ENCODE assay signal across 17 cellular contexts in genomic region chr2:12441750-12442626, GRCh38.
DNase-seq lines count a peak whose midpoint lies in the region; ATAC-seq and TF ChIP-seq lines count a peak whose summit lies in the region.
"Had no signal": no experiment of that assay in that cellular context is flagged by ENCODE, and none has a peak within 500 bp of the region (broad histone marks: within the 10 kb centered on the region; RNA-seq: fewer than 3 reads in every experiment).

No MANE protein-coding gene starts in this region.

- H4K20me1 ChIP-seq in smooth muscle cell (ENCODE audit: low read depth) = no peaks in the 10 kb centered on the region

- peak; percentile 37 for DNase-seq in SKM-1 treated with dmso at 0.1 percent for 144 hours (lab: John Stamatoyannopoulos, UW; ENCODE audit: unreplicated experiment)
- DNase-seq in SKM-1 (lab: John Stamatoyannopoulos, UW; ENCODE audit: unreplicated experiment) = no peak
- peak; percentile 60 for DNase-seq in RPMI7951 (ENCODE audit: low read depth)
- no peak for DNase-seq in effector memory CD8-positive, alpha-beta T cell
- no peak for DNase-seq in smooth muscle cell (lab: John Stamatoyannopoulos, UW; ENCODE audit: unreplicated experiment)
- no peak for DNase-seq in COLO668 (lab: John Stamatoyannopoulos, UW; ENCODE audit: unreplicated experiment)
- DNase-seq in endodermal cell = no peak
- no peak for DNase-seq in DMS79 (lab: John Stamatoyannopoulos, UW)
- DNase-seq: 8988T; activated CD8-positive, alpha-beta T cell treated with anti-CD3 and anti-CD28 coated beads for 36 hours; C1 segment of cervical spinal cord; dorsolateral prefrontal cortex; hippocampal formation; naive thymus-derived CD8-positive, alpha-beta T cell; NCI-H2081; NCI-H69 had no signal

- H3K4me2 ChIP-seq in smooth muscle cell = peak overlapping the region; percentile 8

- TF ChIP-seq CTCF in smooth muscle cell (IDR thresholded peaks at IDR 0.05; ENCODE audit: borderline replicate concordance, insufficient read depth, poor library complexity, severe bottlenecking) = no peak
- TF ChIP-seq CTCF in endodermal cell (conservative IDR thresholded peaks at IDR 0.05) = no peak

- no peaks in the 10 kb centered on the region for H3K9me3 ChIP-seq in smooth muscle cell (replicated peaks; ENCODE audit: low read depth)
- H3K9me3 ChIP-seq in endodermal cell (ENCODE audit: control insufficient read depth, low read length) = no peaks in the 10 kb centered on the region

- H3K79me2 ChIP-seq in smooth muscle cell (ENCODE audit: low read depth) = no peaks in the 10 kb centered on the region

- H3K27me3 Mint-ChIP-seq in effector memory CD8-positive, alpha-beta T cell = no peaks in the 10 kb centered on the region
- no peaks in the 10 kb centered on the region for H3K27me3 Mint-ChIP-seq in endodermal cell (ENCODE audit: insufficient read depth)
- H3K27me3 Mint-ChIP-seq: activated CD8-positive, alpha-beta T cell treated with anti-CD3 and anti-CD28 coated beads for 36 hours; naive thymus-derived CD8-positive, alpha-beta T cell had no signal

- no peak overlapping the region for H3K4me3 Mint-ChIP-seq in effector memory CD8-positive, alpha-beta T cell
- H3K4me3 Mint-ChIP-seq in endodermal cell = no peak overlapping the region
- H3K4me3 Mint-ChIP-seq: activated CD8-positive, alpha-beta T cell treated with anti-CD3 and anti-CD28 coated beads for 36 hours; naive thymus-derived CD8-positive, alpha-beta T cell had no signal

- H2AFZ ChIP-seq in smooth muscle cell (ENCODE audit: low read depth) = peak overlapping the region; percentile 21

- H3K36me3 ChIP-seq in smooth muscle cell (ENCODE audit: low read depth) = no peaks in the 10 kb centered on the region
- H3K36me3 ChIP-seq in endodermal cell (ENCODE audit: control insufficient read depth, insufficient read depth, low read length) = no peaks in the 10 kb centered on the region

- no peaks in the 10 kb centered on the region for H3K9me3 Mint-ChIP-seq in effector memory CD8-positive, alpha-beta T cell
- H3K9me3 Mint-ChIP-seq in endodermal cell = no peaks in the 10 kb centered on the region
- H3K9me3 Mint-ChIP-seq: activated CD8-positive, alpha-beta T cell treated with anti-CD3 and anti-CD28 coated beads for 36 hours had no signal

- H3K36me3 Mint-ChIP-seq in effector memory CD8-positive, alpha-beta T cell (ENCODE audit: insufficient read depth) = no peaks in the 10 kb centered on the region
- no peaks in the 10 kb centered on the region for H3K36me3 Mint-ChIP-seq in endodermal cell (ENCODE audit: low read depth)
- H3K36me3 Mint-ChIP-seq: naive thymus-derived CD8-positive, alpha-beta T cell had no signal

- H3K4me3 ChIP-seq in smooth muscle cell = no peak overlapping the region
- H3K4me3 ChIP-seq in endodermal cell (ENCODE audit: low read length) = no peak overlapping the region
- H3K4me3 ChIP-seq: dorsolateral prefrontal cortex had no signal

- WGBS in smooth muscle cell (ENCODE audit: low lambda C conversion rate) = 40% methylated on average over 8 of the region's 8 CpGs
- 68% methylated on average over 8 of the region's 8 CpGs; no CpG with 5 or more reads in 1 of the 2 experiments for WGBS in endodermal cell (ENCODE audit: insufficient coverage in 1 of 2, insufficient read length in 1 of 2), 2 experiments

- peaks cover 6% of the 10 kb centered on the region for H3F3A ChIP-seq in smooth muscle cell (ENCODE audit: low read depth)

- peaks cover 4 to 7% of the 10 kb centered on the region in 2 donors for H3K4me1 Mint-ChIP-seq in effector memory CD8-positive, alpha-beta T cell (ENCODE audit: low read depth in 2 of 2)
- peaks cover 8% of the 10 kb centered on the region for H3K4me1 Mint-ChIP-seq in endodermal cell

- H3K9ac ChIP-seq in smooth muscle cell (ENCODE audit: low read depth) = no peak overlapping the region
- no peak overlapping the region for H3K9ac ChIP-seq in endodermal cell (ENCODE audit: extremely low read depth, low read length, poor library complexity, severe bottlenecking)

- no peaks in the 10 kb centered on the region for H3K27me3 ChIP-seq in smooth muscle cell (ENCODE audit: low read depth)
- H3K27me3 ChIP-seq in endodermal cell (ENCODE audit: control insufficient read depth, insufficient read depth, low read length, poor library complexity, severe bottlenecking) = no peaks in the 10 kb centered on the region
- H3K27me3 ChIP-seq: dorsolateral prefrontal cortex had no signal

- H3K27ac Mint-ChIP-seq in effector memory CD8-positive, alpha-beta T cell = peak overlapping the region; percentile 6 to 38
- no peak overlapping the region for H3K27ac Mint-ChIP-seq in endodermal cell
- H3K27ac Mint-ChIP-seq: activated CD8-positive, alpha-beta T cell treated with anti-CD3 and anti-CD28 coated beads for 36 hours had no signal

- no peak for ATAC-seq in effector memory CD8-positive, alpha-beta T cell (replicated peaks)
- ATAC-seq: activated CD8-positive, alpha-beta T cell treated with anti-CD3 and anti-CD28 coated beads for 36 hours; naive thymus-derived CD8-positive, alpha-beta T cell had no signal

- H3K27ac ChIP-seq in smooth muscle cell (ENCODE audit: low read depth) (peak overlapping the region; percentile 79), endodermal cell (ENCODE audit: low read depth, low read length) (no peak overlapping the region)
- H3K27ac ChIP-seq: dorsolateral prefrontal cortex, HL-60 had no signal

- H3K4me1 ChIP-seq in smooth muscle cell (ENCODE audit: low read depth) = peaks cover 14% of the 10 kb centered on the region
- H3K4me1 ChIP-seq in endodermal cell (ENCODE audit: control insufficient read depth, insufficient read depth, low read length) = no peaks in the 10 kb centered on the region

Comparison
In these comparisons a context has a peak if more than half of its experiments do, and no peak if none do; other contexts are left out.
1. DNase-seq: peak in SKM-1 treated with dmso at 0.1 percent for 144 hours (single experiment) and RPMI7951 (single experiment); none in SKM-1 (single experiment), effector memory CD8-positive, alpha-beta T cell (0 of 3), smooth muscle cell (single experiment), COLO668 (single experiment), endodermal cell (single experiment) and DMS79 (single experiment).